In the genomic region with DNA sequence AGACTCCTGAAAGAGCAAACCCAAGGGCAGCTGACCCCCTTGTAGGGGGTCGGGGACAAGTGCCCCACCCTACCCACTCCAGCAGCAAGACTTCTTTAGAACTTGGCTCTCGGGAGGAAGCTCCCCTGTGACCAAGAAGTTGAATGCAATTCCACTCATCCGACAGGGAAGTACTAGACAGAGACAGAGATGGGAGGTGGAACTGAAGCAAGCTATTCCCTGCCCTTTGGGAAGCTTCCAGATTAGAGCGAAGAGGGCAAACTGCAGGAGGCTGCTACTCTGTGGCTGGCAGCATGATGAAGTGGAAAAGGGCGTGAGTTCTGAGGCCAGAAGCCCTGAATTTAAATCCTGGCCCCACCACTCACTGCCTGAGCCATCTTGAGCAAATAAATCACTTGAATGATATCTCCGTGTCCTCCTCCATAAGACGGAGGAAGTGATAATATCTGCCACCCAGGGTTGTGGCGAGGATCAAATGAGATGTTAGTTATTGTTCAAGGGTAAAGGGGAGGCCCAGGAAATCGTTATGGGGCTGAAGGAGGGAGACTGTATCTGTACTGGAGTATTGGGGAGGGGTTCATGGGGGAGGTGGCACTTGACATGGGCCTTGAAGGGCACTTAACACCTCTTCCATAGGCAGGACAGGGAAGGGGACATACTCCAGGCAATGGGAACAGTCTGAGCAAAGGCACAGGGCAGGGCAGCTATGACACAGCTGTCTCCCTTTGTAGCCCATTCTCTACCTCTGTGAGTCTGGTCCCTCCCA, we compare ENCODE assay signal across 11 cellular contexts. TPM values are rescaled to one million over a fixed set of nuclear protein-coding genes. Genes with fewer than 3 reads are reported as not detected.
DNase-seq lines count a peak whose midpoint lies in the region; ATAC-seq and TF ChIP-seq lines count a peak whose summit lies in the region.
"Had no signal": no experiment of that assay in that cellular context is flagged by ENCODE, and none has a peak within 500 bp of the region (broad histone marks: within the 10 kb centered on the region; RNA-seq: fewer than 3 reads in every experiment).

No MANE protein-coding gene starts in this region.

- H3K4me1 Mint-ChIP-seq in dendritic cell treated with granulocyte-macrophage colony-stimulating factor and Interleukin-4, amounts not matched to agents 40 ng/mL and 50 ng/mL, for 4 days (ENCODE audit: low read depth): peaks cover 72% of the 10 kb centered on the region
- H3K4me1 Mint-ChIP-seq in stimulated activated effector memory CD8-positive, alpha-beta T cell treated with anti-CD3 and anti-CD28 coated beads, Interleukin-12 subunit alpha, Interleukin-12 subunit beta, amount 100 ng/mL, for 72 hours: peaks cover 27% of the 10 kb centered on the region

- no peak overlapping the region for H3K4me3 Mint-ChIP-seq in dendritic cell treated with granulocyte-macrophage colony-stimulating factor and Interleukin-4, amounts not matched to agents 40 ng/mL and 50 ng/mL, for 4 days
- peak overlapping the region; percentile 14 for H3K4me3 Mint-ChIP-seq in stimulated activated effector memory CD8-positive, alpha-beta T cell treated with anti-CD3 and anti-CD28 coated beads, Interleukin-12 subunit alpha, Interleukin-12 subunit beta, amount 100 ng/mL, for 72 hours

- no peaks in the 10 kb centered on the region for H3K9me3 ChIP-seq in esophagus squamous epithelium

- 62 to 63% methylated on average over 8 of the region's 9 CpGs for WGBS in esophagus squamous epithelium, 2 donors

- no peaks in the 10 kb centered on the region for H3K36me3 ChIP-seq in esophagus squamous epithelium

- ATAC-seq in stimulated activated effector memory CD8-positive, alpha-beta T cell treated with anti-CD3 and anti-CD28 coated beads, Interleukin-12 subunit alpha, Interleukin-12 subunit beta, amount 100 ng/mL, for 72 hours: peak; percentile 77
- ATAC-seq: HCT116, HepG2 had no signal

- no peak overlapping the region for H3K27ac ChIP-seq in esophagus squamous epithelium
- H3K27ac ChIP-seq: 22Rv1 had no signal

- peaks cover 75% of the 10 kb centered on the region for H3K27me3 Mint-ChIP-seq in dendritic cell treated with granulocyte-macrophage colony-stimulating factor and Interleukin-4, amounts not matched to agents 40 ng/mL and 50 ng/mL, for 4 days

- peaks cover 12 to 69% (median 17%) of the 10 kb centered on the region in 4 donors for H3K27me3 ChIP-seq in esophagus squamous epithelium

- H3K27ac Mint-ChIP-seq in dendritic cell treated with granulocyte-macrophage colony-stimulating factor and Interleukin-4, amounts not matched to agents 40 ng/mL and 50 ng/mL, for 4 days: peak overlapping the region; percentile 65
- no peak overlapping the region for H3K27ac Mint-ChIP-seq in stimulated activated effector memory CD8-positive, alpha-beta T cell treated with anti-CD3 and anti-CD28 coated beads, Interleukin-12 subunit alpha, Interleukin-12 subunit beta, amount 100 ng/mL, for 72 hours

- DNase-seq in DMS 273 (lab: John Stamatoyannopoulos, UW; ENCODE audit: unreplicated experiment) (peak; percentile 42), DMS 273 treated with DMSO at 0.1 percent for 48 hours (lab: John Stamatoyannopoulos, UW) (no peak), esophagus squamous epithelium (lab: John Stamatoyannopoulos, UW) (no peak), NCI-H146 treated with DMSO at 0.1 percent for 48 hours (lab: John Stamatoyannopoulos, UW; ENCODE audit: unreplicated experiment) (no peak), DMS53 (lab: John Stamatoyannopoulos, UW) (no peak)
- DNase-seq in activated CD4-positive, alpha-beta T cell treated with anti-CD3 and anti-CD28 coated beads, Interleukin-2, amount 50 U/mL, for 48 hours: peak; percentile 36 to 47
- DNase-seq in stimulated activated effector memory CD8-positive, alpha-beta T cell treated with anti-CD3 and anti-CD28 coated beads, Interleukin-12 subunit alpha, Interleukin-12 subunit beta, amount 100 ng/mL, for 72 hours (ENCODE audit: low spot score in 2 of 2): no peak

- no peaks in the 10 kb centered on the region for H3K36me3 Mint-ChIP-seq in dendritic cell treated with granulocyte-macrophage colony-stimulating factor and Interleukin-4, amounts not matched to agents 40 ng/mL and 50 ng/mL, for 4 days (ENCODE audit: low read depth)
- H3K36me3 Mint-ChIP-seq in stimulated activated effector memory CD8-positive, alpha-beta T cell treated with anti-CD3 and anti-CD28 coated beads, Interleukin-12 subunit alpha, Interleukin-12 subunit beta, amount 100 ng/mL, for 72 hours: no peaks in the 10 kb centered on the region

- no peak overlapping the region for H3K4me3 ChIP-seq in esophagus squamous epithelium

- peaks cover 9 to 29% (median 17%) of the 10 kb centered on the region in 3 donors for H3K4me1 ChIP-seq in esophagus squamous epithelium

- no peak for TF ChIP-seq CTCF in esophagus squamous epithelium (IDR thresholded peaks at IDR 0.05)

- no peak for TF ChIP-seq POLR2A in esophagus squamous epithelium (IDR thresholded peaks at IDR 0.05)

- intact Hi-C loops in dendritic cell treated with granulocyte-macrophage colony-stimulating factor and Interleukin-4, amounts not matched to agents 40 ng/mL and 50 ng/mL, for 4 days (cut with micrococcal nuclease): no loop called here
- intact Hi-C loops in esophagus squamous epithelium (cut with DNase I): no loop called here

- H3K9me3 Mint-ChIP-seq in dendritic cell treated with granulocyte-macrophage colony-stimulating factor and Interleukin-4, amounts not matched to agents 40 ng/mL and 50 ng/mL, for 4 days: no peaks in the 10 kb centered on the region
- no peaks in the 10 kb centered on the region for H3K9me3 Mint-ChIP-seq in stimulated activated effector memory CD8-positive, alpha-beta T cell treated with anti-CD3 and anti-CD28 coated beads, Interleukin-12 subunit alpha, Interleukin-12 subunit beta, amount 100 ng/mL, for 72 hours

RNA-seq across cellular contexts. Expression of gene DGKZ, which starts 16.2 kb away (rescaled TPM):
- total RNA-seq in esophagus squamous epithelium: 10 to 100 TPM; 38.5 to 53.1 (median 45.7) TPM

RNA-seq across cellular contexts. Expression of gene MDK, which starts 50.4 kb away (rescaled TPM):
- 10 to 100 TPM in 3 of 4 donors, 1 to 10 TPM in 1; 5.4 to 62.6 (median 22.5) TPM for total RNA-seq in esophagus squamous epithelium

RNA-seq across cellular contexts. Expression of gene CREB3L1, which starts 53.6 kb away (rescaled TPM):
- total RNA-seq in esophagus squamous epithelium: 1 to 10 TPM in 1 of 4 donors, under 1 TPM in 3; 0.13 to 2.1 (median 0.63) TPM
- total RNA-seq: HepG2 had no signal

Comparison
In these comparisons a context has a peak if more than half of its experiments do, and no peak if none do; other contexts are left out.
1. DNase-seq: peak in DMS 273 (single experiment) and activated CD4-positive, alpha-beta T cell treated with anti-CD3 and anti-CD28 coated beads, Interleukin-2, amount 50 U/mL, for 48 hours (2 of 2); none in DMS 273 treated with DMSO at 0.1 percent for 48 hours (single experiment), stimulated activated effector memory CD8-positive, alpha-beta T cell treated with anti-CD3 and anti-CD28 coated beads, Interleukin-12 subunit alpha, Interleukin-12 subunit beta, amount 100 ng/mL, for 72 hours (0 of 2), esophagus squamous epithelium (single experiment), NCI-H146 treated with DMSO at 0.1 percent for 48 hours (single experiment) and DMS53 (single experiment).